1 cellular context compared by ENCODE assay signal in the genomic region with DNA sequence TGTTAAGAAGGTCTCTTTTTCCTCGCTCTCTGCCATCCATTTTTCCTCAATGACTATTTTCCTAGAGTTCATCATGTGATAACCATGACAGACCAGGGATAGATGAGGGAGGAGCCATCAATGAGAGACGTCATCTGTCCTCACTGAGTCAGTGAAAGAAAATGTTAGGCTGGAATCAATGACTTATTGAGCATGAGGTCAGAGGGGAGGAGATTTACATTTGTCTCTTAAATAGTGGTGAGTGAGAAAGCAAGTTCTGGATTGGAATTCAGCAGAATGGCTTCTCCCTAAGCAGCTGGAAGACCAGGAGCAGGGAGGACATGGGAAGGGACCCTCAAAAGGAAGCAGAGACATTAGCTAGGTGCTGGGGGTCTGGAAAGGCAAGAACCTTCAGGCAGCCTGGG.
TF ChIP-seq lines count a peak whose summit lies in the region.

No MANE protein-coding gene starts in this region.

TF ChIP-seq in A549, 52 proteins besides CTCF, POLR2A, EP300 and RAD21 (continued from another document):
- TF ChIP-seq SMC3 (IDR thresholded peaks at IDR 0.05) (peak; percentile 44; the same call in 2 of the 3 replicates), TFCP2L1 (CRISPR knock-in tag; IDR thresholded peaks at IDR 0.05) (no peak)
